ENCODE assay signal across 8 cellular contexts in the genomic region with DNA sequence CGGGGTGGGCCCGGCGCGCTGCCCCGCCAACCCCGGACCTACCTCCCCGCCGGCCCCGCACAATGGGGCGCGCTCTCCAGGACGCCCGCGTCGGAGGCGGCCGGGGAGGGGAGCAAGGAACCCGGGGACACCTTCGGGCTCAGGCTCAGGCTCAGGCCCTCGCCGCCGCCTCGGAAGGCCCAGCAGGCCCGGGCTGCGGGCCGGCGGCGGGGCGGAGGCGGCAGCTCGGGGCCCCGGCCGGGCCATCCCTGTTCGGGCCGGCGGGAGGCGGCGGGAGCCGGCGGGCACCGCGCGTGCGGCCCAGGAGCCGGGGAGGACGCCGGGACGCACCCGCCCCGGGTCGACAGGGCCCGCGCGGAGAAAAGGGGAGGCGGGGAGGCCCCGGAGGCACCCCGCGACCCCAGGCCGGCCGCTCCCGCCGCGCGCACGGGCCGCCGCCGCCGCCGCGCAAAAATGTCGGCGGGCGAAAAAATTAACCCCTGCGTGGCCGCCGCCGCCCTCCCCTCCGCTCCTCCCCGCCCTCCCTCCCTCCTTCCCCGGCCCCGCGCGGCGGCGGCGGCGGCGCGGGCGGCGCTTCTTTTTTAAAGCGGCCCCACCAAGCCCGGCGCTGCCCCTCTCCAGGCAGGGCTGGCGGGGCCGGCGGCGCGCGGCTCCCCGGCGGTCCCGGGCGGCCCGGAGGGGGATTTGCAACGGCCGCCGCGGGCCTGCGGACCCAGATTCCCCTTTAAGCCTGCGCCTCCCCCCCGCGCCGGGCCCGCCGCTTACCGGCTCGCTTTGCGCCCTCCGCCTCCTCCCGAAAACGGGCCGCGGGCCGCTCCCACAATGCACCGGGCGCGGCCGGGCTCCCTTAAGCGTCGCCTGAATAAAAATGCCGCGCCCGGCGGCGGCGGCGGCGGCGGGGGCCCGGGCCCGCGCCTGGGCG. TPM values are rescaled to one million over a fixed set of nuclear protein-coding genes. Genes with fewer than 3 reads are reported as not detected.
DNase-seq lines count a peak whose midpoint lies in the region; ATAC-seq and TF ChIP-seq lines count a peak whose summit lies in the region.

No MANE protein-coding gene starts in this region.

- peak overlapping the region; percentile 83 to 95 (median 88) for H3K27ac ChIP-seq in right lobe of liver

- peaks cover 0 to 19% (median 3%) of the 10 kb centered on the region in 4 donors for H3K4me1 ChIP-seq in right lobe of liver

- H3K27me3 ChIP-seq in right lobe of liver: no peaks in the 10 kb centered on the region

- no peak for TF ChIP-seq CTCF in right lobe of liver (IDR thresholded peaks at IDR 0.05)

- H3K36me3 ChIP-seq in right lobe of liver: no peaks in the 10 kb centered on the region

- WGBS in right lobe of liver (ENCODE audit: insufficient coverage, low coverage, low lambda C conversion rate, missing lambda C conversion rate): 1% methylated on average over 31 of the region's 145 CpGs

- DNase-seq in A172 (ENCODE audit: low spot score) (peak; percentile 35), NCI-H446 treated with DMSO at 0.1 percent for 48 hours (lab: John Stamatoyannopoulos, UW) (peak; percentile 57), dermis blood vessel endothelial cell (peak; percentile 81), right lobe of liver (peak; percentile 86 to 87 (median 86))
- peak; percentile 64 to 69 for DNase-seq in activated CD4-positive, alpha-beta T cell treated with anti-CD3 and anti-CD28 coated beads, Interleukin-2, amount 50 U/mL, for 24 hours (ENCODE audit: low read depth in 1 of 2, low spot score in 1 of 2)
- peak; percentile 80 for DNase-seq in stimulated activated CD4-positive, alpha-beta T cell treated with anti-CD3 and anti-CD28 coated beads, Interleukin-4, amount 100 ng/mL, for 24 hours

- ATAC-seq in GM18520 (IDR thresholded peaks at IDR 0.05; ENCODE audit: unreplicated experiment): peak; percentile 48
- peak; percentile 62 for ATAC-seq in HG03045 (IDR thresholded peaks at IDR 0.05; ENCODE audit: unreplicated experiment)
- peak; percentile 57 to 65 (median 62) for ATAC-seq in right lobe of liver

- intact Hi-C loops in right lobe of liver (cut with DNase I): no loop called here

- no peaks in the 10 kb centered on the region for H3K9me3 ChIP-seq in right lobe of liver

- peak overlapping the region; percentile 54 to 76 (median 69) for H3K4me3 ChIP-seq in right lobe of liver

- peak; percentile 18 for TF ChIP-seq POLR2A in right lobe of liver (IDR thresholded peaks at IDR 0.05)

RNA-seq across cellular contexts. Expression of a gene that starts 0.6 kb away (rescaled TPM):
- total RNA-seq in A172 (2014; rRNA removed; shearing (Covaris generic)): 58.6 and 80.2 TPM in 2 replicates
- total RNA-seq in dermis blood vessel endothelial cell (42.5 and 60.9 TPM in 2 replicates), right lobe of liver (10 to 100 TPM; 25.4 to 32.1 (median 29.3) TPM)

RNA-seq across cellular contexts. Expression of a gene that starts 47.6 kb away (rescaled TPM):
- 26.9 and 33.6 TPM in 2 replicates for total RNA-seq in A172 (2014; rRNA removed; shearing (Covaris generic))
- total RNA-seq in dermis blood vessel endothelial cell (9.1 and 10.9 TPM in 2 replicates), right lobe of liver (100 to 1,000 TPM in 5 of 6 experiments, 10 to 100 TPM in 1; 76.8 to 204 (median 141) TPM)

Comparison
In these comparisons a context has a peak if more than half of its experiments do, and no peak if none do; other contexts are left out.
1. Peak in every context shown above with its lines: DNase-seq, ATAC-seq, H3K4me3 ChIP-seq and H3K27ac ChIP-seq.
2. DNase-seq: peak in every context shown above with its lines; median percentile 86 in right lobe of liver; 81 in dermis blood vessel endothelial cell; 80 in stimulated activated CD4-positive, alpha-beta T cell treated with anti-CD3 and anti-CD28 coated beads, Interleukin-4, amount 100 ng/mL, for 24 hours; 66 in activated CD4-positive, alpha-beta T cell treated with anti-CD3 and anti-CD28 coated beads, Interleukin-2, amount 50 U/mL, for 24 hours; 57 in NCI-H446 treated with DMSO at 0.1 percent for 48 hours; 35 in A172.